ENCODE assay signal across 19 cellular contexts in the genomic region with DNA sequence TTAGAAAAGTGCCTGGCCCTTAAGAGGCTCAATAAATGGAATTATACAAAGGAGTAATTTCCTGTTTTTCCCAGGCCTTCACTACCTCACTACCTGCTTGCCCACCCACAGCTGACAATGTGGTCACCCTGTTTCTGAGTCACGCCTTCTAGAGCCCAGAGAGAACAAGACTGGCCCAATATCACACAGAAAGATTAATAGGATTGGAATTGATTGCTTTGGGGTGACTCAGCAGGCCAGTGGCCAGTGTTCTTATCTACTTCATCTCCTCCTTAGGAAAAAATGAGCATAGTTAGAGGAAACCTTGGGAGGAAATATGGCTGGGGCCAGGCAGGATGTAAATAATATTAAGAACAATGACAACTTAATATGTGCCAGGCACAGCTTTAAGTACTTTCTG. TPM values are rescaled to one million over a fixed set of nuclear protein-coding genes. Genes with fewer than 3 reads are reported as not detected.
DNase-seq lines count a peak whose midpoint lies in the region; ATAC-seq and TF ChIP-seq lines count a peak whose summit lies in the region.
"Had no signal": no experiment of that assay in that cellular context is flagged by ENCODE, and none has a peak within 500 bp of the region (broad histone marks: within the 10 kb centered on the region; RNA-seq: fewer than 3 reads in every experiment).

No MANE protein-coding gene starts in this region.

- dilution Hi-C loops in mammary epithelial cell (cut with HindIII; ENCODE audit: low sequenced_read_pairs): no loop called here

- H4K5ac ChIP-seq in H9 (ENCODE audit: insufficient read length, low read depth, low read length): no peak overlapping the region

- H3K4me3 ChIP-seq in mammary epithelial cell (replicated peaks in 1 of 3; ENCODE audit: insufficient read depth in 1 of 3, low read depth in 2 of 3, low read length in 3 of 3): no peak overlapping the region
- H3K4me3 ChIP-seq in mesenchymal stem cell (ENCODE audit: insufficient read depth in 1 of 2, low read depth in 1 of 2, low read length in 2 of 2): no peak overlapping the region
- H3K4me3 ChIP-seq: lung, ovary had no signal

- no peaks in the 10 kb centered on the region for H4K20me1 ChIP-seq in mammary epithelial cell (ENCODE audit: insufficient read depth, low read length)
- H4K20me1 ChIP-seq in H9 (ENCODE audit: control insufficient read depth, insufficient read depth, insufficient read length): no peaks in the 10 kb centered on the region

- peaks cover 61 to 66% of the 10 kb centered on the region in 2 experiments for H3K9me3 Mint-ChIP-seq in H9
- H3K9me3 Mint-ChIP-seq: activated T-helper 2 cell treated with anti-CD3 and anti-CD28 coated beads, Interferon-gamma antibody, Interleukin-2, Interleukin-4, amounts not matched to agents 10 μg/mL and 5 μg/mL and 100 μg/mL, durations not matched to agents 14 hours and 24 hours and 36 hours; CD8-positive, alpha-beta memory T cell; stimulated activated naive B cell treated with anti-CD40 and anti-IgM and Interleukin-4, amounts not matched to agents 10 μg/mL and 1 μg/mL and 100 μg/mL, for 72 hours had no signal

- no peak overlapping the region for H2BK5ac ChIP-seq in mesenchymal stem cell (ENCODE audit: low read depth, low read length, poor library complexity, severe bottlenecking)
- H2BK5ac ChIP-seq in H9 (ENCODE audit: insufficient read length, low read length): no peak overlapping the region

- H3K9ac ChIP-seq in mammary epithelial cell (ENCODE audit: insufficient read depth, low read length) (no peak overlapping the region), mesenchymal stem cell (ENCODE audit: low read length) (no peak overlapping the region), H9 (ENCODE audit: extremely low read depth, insufficient read length, low read length) (no peak overlapping the region)
- H3K9ac ChIP-seq: KMS-11 had no signal

- H2BK15ac ChIP-seq in mesenchymal stem cell (ENCODE audit: low read depth, poor library complexity, severe bottlenecking): no peak overlapping the region
- H2BK15ac ChIP-seq in H9 (ENCODE audit: low read depth, low read length): no peak overlapping the region

- H3K18ac ChIP-seq in mesenchymal stem cell (ENCODE audit: low read depth in 1 of 2, low read length in 2 of 2) (no peak overlapping the region), H9 (ENCODE audit: insufficient read length, low read depth, low read length) (no peak overlapping the region)

- H2BK12ac ChIP-seq in mesenchymal stem cell (ENCODE audit: low read length in 2 of 2) (no peak overlapping the region), H9 (ENCODE audit: insufficient read length, low read depth, low read length) (no peak overlapping the region)

- H3K79me1 ChIP-seq in mesenchymal stem cell (replicated peaks; ENCODE audit: low read length, poor library complexity, severe bottlenecking): no peaks in the 10 kb centered on the region
- no peaks in the 10 kb centered on the region for H3K79me1 ChIP-seq in H9 (ENCODE audit: insufficient read depth, low read depth, low read length, poor library complexity, severe bottlenecking)

- no peak overlapping the region for H3K14ac ChIP-seq in mesenchymal stem cell (ENCODE audit: low read length in 2 of 2)
- H3K14ac ChIP-seq in H9 (ENCODE audit: insufficient read depth, low read length): no peak overlapping the region

- H3K23ac ChIP-seq in mesenchymal stem cell (ENCODE audit: low read length in 2 of 2): no peak overlapping the region
- H3K23ac ChIP-seq in H9 (ENCODE audit: insufficient read length, low read depth, low read length): no peak overlapping the region

- no peak overlapping the region for H2BK20ac ChIP-seq in H9 (ENCODE audit: low read depth, low read length, poor library complexity, severe bottlenecking)

- H2AFZ ChIP-seq in mammary epithelial cell (ENCODE audit: low read depth, low read length) (no peak overlapping the region), mesenchymal stem cell (ENCODE audit: low read depth, low read length) (no peak overlapping the region), H9 (ENCODE audit: low read length) (no peak overlapping the region)

- no peak overlapping the region for H2BK120ac ChIP-seq in mesenchymal stem cell (ENCODE audit: low read depth, low read length)
- no peak overlapping the region for H2BK120ac ChIP-seq in H9 (ENCODE audit: low read depth, low read length, poor library complexity, severe bottlenecking)

- no peaks in the 10 kb centered on the region for H3K27me3 ChIP-seq in mammary epithelial cell (ENCODE audit: insufficient read depth, low read length)
- no peaks in the 10 kb centered on the region for H3K27me3 ChIP-seq in mesenchymal stem cell (ENCODE audit: control insufficient read depth in 1 of 2, insufficient read depth in 1 of 2, low read length in 2 of 2)
- H3K27me3 ChIP-seq in H9 (ENCODE audit: insufficient read depth, low read length): no peaks in the 10 kb centered on the region
- H3K27me3 ChIP-seq: ovary had no signal

- H3T11ph ChIP-seq in H9 (ENCODE audit: low read length): no peak overlapping the region

- intact Hi-C loops in mammary epithelial cell (cut with micrococcal nuclease): no loop called here

- 0% methylated on average over 1 of the region's 1 CpG for WGBS in mammary epithelial cell (ENCODE audit: low coverage, missing lambda C conversion rate)
- WGBS in mesenchymal stem cell: no CpG with 5 or more reads among the region's 1 CpG
- WGBS in H9 (ENCODE audit: extremely low coverage, insufficient read length, low lambda C conversion rate): no CpG with 5 or more reads among the region's 1 CpG

- peaks cover 9% of the 10 kb centered on the region for H3K4me1 Mint-ChIP-seq in T-helper 17 cell
- H3K4me1 Mint-ChIP-seq in H9: peaks cover 10 to 12% of the 10 kb centered on the region in 2 experiments

- CTCF ChIA-PET in mammary epithelial cell (lab: Charles Lee; ENCODE audit: low non-redundant PET): no interaction called here

- H3K4me2 ChIP-seq in mammary epithelial cell (ENCODE audit: insufficient read depth, low read depth, low read length): no peak overlapping the region
- H3K4me2 ChIP-seq in mesenchymal stem cell (ENCODE audit: low read length, poor library complexity, severe bottlenecking): no peak overlapping the region
- no peak overlapping the region for H3K4me2 ChIP-seq in H9 (ENCODE audit: insufficient read depth, insufficient read length, low read length)
- H3K4me2 ChIP-seq: KMS-11 had no signal

- DNase-seq in Daoy (ENCODE audit: low read depth) (peak; percentile 2), OCI-M1 (lab: John Stamatoyannopoulos, UW) (peak; percentile 1), mammary epithelial cell (peak; percentile 89), mesenchymal stem cell (peak; percentile 63), T-helper 17 cell (no peak), amygdala (lab: John Stamatoyannopoulos, UW) (no peak), H9 (no peak)
- DNase-seq in activated CD4-positive, alpha-beta T cell treated with anti-CD3 and anti-CD28 coated beads, Interleukin-2, amount 50 U/mL, for 1 hour: no peak
- DNase-seq: activated CD4-positive, alpha-beta T cell treated with anti-CD3 and anti-CD28 coated beads for 36 hours; CD8-positive, alpha-beta memory T cell; glutamatergic neuron; ovary; stimulated activated CD4-positive, alpha-beta T cell treated with anti-CD3 and anti-CD28 coated beads, Interleukin-1b, Interleukin-23, amount 100 ng/mL, for 48 hours; stimulated activated naive B cell treated with anti-CD40 and anti-IgM and Interleukin-4, amounts not matched to agents 10 μg/mL and 1 μg/mL and 100 μg/mL, for 72 hours had no signal

- H3K36me3 Mint-ChIP-seq in T-helper 17 cell (ENCODE audit: low read depth): peaks cover 2% of the 10 kb centered on the region
- peaks cover 0 to 3% (median 0%) of the 10 kb centered on the region in 3 experiments; a peak in 3 of 7 replicates for H3K36me3 Mint-ChIP-seq in H9 (ENCODE audit: insufficient read depth in 1 of 3, low read depth in 3 of 3)
- H3K36me3 Mint-ChIP-seq: CD8-positive, alpha-beta memory T cell; stimulated activated naive B cell treated with anti-CD40 and anti-IgM and Interleukin-4, amounts not matched to agents 10 μg/mL and 1 μg/mL and 100 μg/mL, for 72 hours had no signal

- peaks cover 20% of the 10 kb centered on the region for H3K27me3 Mint-ChIP-seq in T-helper 17 cell
- peaks cover 14% of the 10 kb centered on the region for H3K27me3 Mint-ChIP-seq in H9 (ENCODE audit: low read depth)

- TF ChIP-seq CTCF in mammary epithelial cell (conservative IDR thresholded peaks at IDR 0.05 in 1 of 2, IDR thresholded peaks at IDR 0.05 in 1 of 2; ENCODE audit: extremely low read depth in 1 of 2, insufficient read depth in 1 of 2, low read depth in 1 of 2, low read length in 2 of 2): no peak
- TF ChIP-seq CTCF in H9 (conservative IDR thresholded peaks at IDR 0.05): no peak

- ATAC-seq in T-helper 17 cell: no peak
- ATAC-seq: activated CD4-positive, alpha-beta T cell treated with anti-CD3 and anti-CD28 coated beads for 36 hours; Right ventricle myocardium inferior; stimulated activated naive B cell treated with anti-CD40 and anti-IgM and Interleukin-4, amounts not matched to agents 10 μg/mL and 1 μg/mL and 100 μg/mL, for 72 hours had no signal

- H3K23me2 ChIP-seq in H9 (ENCODE audit: insufficient read length, low read depth, low read length, poor library complexity, severe bottlenecking): peaks cover 11% of the 10 kb centered on the region

- H4K91ac ChIP-seq in mesenchymal stem cell (ENCODE audit: low read length): no peak overlapping the region
- H4K91ac ChIP-seq in H9 (ENCODE audit: insufficient read length, low read depth, low read length): no peak overlapping the region

- no peak overlapping the region for H3K4me3 Mint-ChIP-seq in T-helper 17 cell
- no peak overlapping the region for H3K4me3 Mint-ChIP-seq in H9
- H3K4me3 Mint-ChIP-seq: activated CD4-positive, alpha-beta T cell treated with anti-CD3 and anti-CD28 coated beads for 36 hours; CD8-positive, alpha-beta memory T cell; stimulated activated naive B cell treated with anti-CD40 and anti-IgM and Interleukin-4, amounts not matched to agents 10 μg/mL and 1 μg/mL and 100 μg/mL, for 72 hours had no signal

- H4K8ac ChIP-seq in mesenchymal stem cell (ENCODE audit: low read length): no peak overlapping the region
- H4K8ac ChIP-seq in H9 (replicated peaks; ENCODE audit: insufficient read length, low read depth, low read length): no peak overlapping the region

- H3K27ac Mint-ChIP-seq in T-helper 17 cell: no peak overlapping the region
- peak overlapping the region in 1 of 3 experiments; percentile 13; a peak in 1 of 7 replicates for H3K27ac Mint-ChIP-seq in H9
- H3K27ac Mint-ChIP-seq: activated CD4-positive, alpha-beta T cell treated with anti-CD3 and anti-CD28 coated beads for 36 hours; activated T-helper 2 cell treated with anti-CD3 and anti-CD28 coated beads, Interferon-gamma antibody, Interleukin-2, Interleukin-4, amounts not matched to agents 10 μg/mL and 5 μg/mL and 100 μg/mL, durations not matched to agents 14 hours and 24 hours and 36 hours; CD8-positive, alpha-beta memory T cell; stimulated activated naive B cell treated with anti-CD40 and anti-IgM and Interleukin-4, amounts not matched to agents 10 μg/mL and 1 μg/mL and 100 μg/mL, for 72 hours had no signal

- BruUV-seq in mammary epithelial cell (replicated peaks; lab: Mats Ljungman, UMichigan): no TSS peak

- H2AK5ac ChIP-seq in mesenchymal stem cell (ENCODE audit: low read length, severe bottlenecking) (no peak overlapping the region), H9 (ENCODE audit: insufficient read length, low read length) (no peak overlapping the region)

- H3K4ac ChIP-seq in mesenchymal stem cell (ENCODE audit: low read depth in 1 of 2, low read length in 2 of 2) (no peak overlapping the region), H9 (ENCODE audit: low read depth, low read length) (no peak overlapping the region)

- H3K36me3 ChIP-seq in mammary epithelial cell (ENCODE audit: insufficient read depth, low read length) (no peaks in the 10 kb centered on the region), mesenchymal stem cell (ENCODE audit: control insufficient read depth in 1 of 2, insufficient read depth in 2 of 2, low read depth in 1 of 2, low read length in 2 of 2) (no peaks in the 10 kb centered on the region)
- H3K36me3 ChIP-seq: ovary had no signal

- in situ Hi-C loops in mammary epithelial cell (cut with MboI; ENCODE audit: low sequenced_read_pairs in 2 of 2): no loop called here

- no peak overlapping the region for H3K56ac ChIP-seq in H9 (ENCODE audit: insufficient read length, low read depth, low read length)

- H3K79me2 ChIP-seq in mammary epithelial cell (ENCODE audit: insufficient read depth, low read length) (no peaks in the 10 kb centered on the region), H9 (ENCODE audit: insufficient read depth, low read length) (no peaks in the 10 kb centered on the region)

- peak overlapping the region; percentile 68 for H3K27ac ChIP-seq in mammary epithelial cell (ENCODE audit: insufficient read depth, low read depth, low read length)
- H3K27ac ChIP-seq in mesenchymal stem cell (ENCODE audit: low read length, poor library complexity, severe bottlenecking): no peak overlapping the region
- no peak overlapping the region for H3K27ac ChIP-seq in H9 (ENCODE audit: insufficient read length, low read depth, low read length)
- H3K27ac ChIP-seq: KMS-11, ovary had no signal

- H3K4me1 ChIP-seq in mammary epithelial cell (ENCODE audit: insufficient read depth, low read length): peaks cover 32% of the 10 kb centered on the region
- H3K4me1 ChIP-seq in mesenchymal stem cell (ENCODE audit: control insufficient read depth, insufficient read depth, low read depth, low read length): peaks cover 12% of the 10 kb centered on the region
- H3K4me1 ChIP-seq in H9 (ENCODE audit: insufficient read depth, low read length): no peaks in the 10 kb centered on the region

- H3K9me3 ChIP-seq in mammary epithelial cell (replicated peaks; ENCODE audit: insufficient read depth, low read length) (peaks cover 4% of the 10 kb centered on the region), mesenchymal stem cell (ENCODE audit: control insufficient read depth, low read length) (no peaks in the 10 kb centered on the region), T-helper 17 cell (ENCODE audit: control insufficient read depth, low read length, poor library complexity, severe bottlenecking) (no peaks in the 10 kb centered on the region), H9 (ENCODE audit: control insufficient read depth, low read depth, low read length) (peaks cover 10% of the 10 kb centered on the region)

RNA-seq across cellular contexts. Expression of gene FGF16, which starts 4.5 kb away (rescaled TPM):
- total RNA-seq in Daoy (2014; rRNA removed; shearing (Covaris generic)): not detected in 2 replicates
- total RNA-seq in mammary epithelial cell (not detected), T-helper 17 cell (not detected), H9 (2021) (2.8 and 3.8 TPM in 2 replicates)
- not detected for polyA plus RNA-seq in mammary epithelial cell
- polyA minus RNA-seq in mammary epithelial cell: not detected
- not detected for polyA plus RNA-seq in mesenchymal stem cell (2013, experiment 1 of 2)
- not detected for polyA plus RNA-seq in mesenchymal stem cell (2013, experiment 2 of 2)
- total RNA-seq: activated CD4-positive, alpha-beta T cell treated with anti-CD3 and anti-CD28 coated beads for 36 hours; activated T-helper 2 cell treated with anti-CD3 and anti-CD28 coated beads, Interferon-gamma antibody, Interleukin-2, Interleukin-4, amounts not matched to agents 10 μg/mL and 5 μg/mL and 100 μg/mL, durations not matched to agents 14 hours and 24 hours and 36 hours; CD8-positive, alpha-beta memory T cell; chondrocyte; lung; ovary had no signal
- polyA plus RNA-seq: CD8-positive, alpha-beta memory T cell had no signal

Comparison
In these comparisons a context has a peak if more than half of its experiments do, and no peak if none do; other contexts are left out.
1. DNase-seq: peak in Daoy (single experiment), OCI-M1 (single experiment), mammary epithelial cell (single experiment) and mesenchymal stem cell (single experiment); none in activated CD4-positive, alpha-beta T cell treated with anti-CD3 and anti-CD28 coated beads, Interleukin-2, amount 50 U/mL, for 1 hour (single experiment), T-helper 17 cell (0 of 3), amygdala (0 of 56) and H9 (single experiment).